Comparison of ENCODE assay signal across 17 cellular contexts in genomic region chr7:129497156-129497555, GRCh38. TPM values are rescaled to one million over a fixed set of nuclear protein-coding genes. Genes with fewer than 3 reads are reported as not detected.
DNase-seq lines count a peak whose midpoint lies in the region; ATAC-seq, FAIRE-seq and TF ChIP-seq lines count a peak whose summit lies in the region.
"Had no signal": no experiment of that assay in that cellular context is flagged by ENCODE, and none has a peak within 500 bp of the region (broad histone marks: within the 10 kb centered on the region; RNA-seq: fewer than 3 reads in every experiment).

No MANE protein-coding gene starts in this region.

- H3K4me3 ChIP-seq in right atrium auricular region (no peak overlapping the region), left ventricle myocardium inferior (no peak overlapping the region), K562 (no peak overlapping the region), OCI-LY7 (ENCODE audit: low read depth, low read length, poor library complexity, severe bottlenecking) (no peak overlapping the region)
- H3K4me3 ChIP-seq: Peyer's patch had no signal

- H4K20me1 ChIP-seq in K562 (replicated peaks; ENCODE audit: control insufficient read depth, insufficient read depth, low read length): no peaks in the 10 kb centered on the region
- no peaks in the 10 kb centered on the region for H4K20me1 ChIP-seq in OCI-LY7 (ENCODE audit: insufficient read depth, low read length)

- H2AFZ ChIP-seq in K562 (ENCODE audit: low read depth, low read length) (no peak overlapping the region), OCI-LY7 (ENCODE audit: low read length) (no peak overlapping the region)

- H3K9me3 ChIP-seq in right atrium auricular region (no peaks in the 10 kb centered on the region), left ventricle myocardium inferior (replicated peaks) (no peaks in the 10 kb centered on the region), K562 (replicated peaks; ENCODE audit: control insufficient read depth, insufficient read depth, low read depth, low read length) (no peaks in the 10 kb centered on the region), OCI-LY7 (ENCODE audit: low read length) (no peaks in the 10 kb centered on the region)
- H3K9me3 ChIP-seq: Peyer's patch had no signal

- TF ChIP-seq POLR2A in K562 (conservative IDR thresholded peaks at IDR 0.05): no peak

- TF ChIP-seq RAD21 in K562 (CRISPR knock-in tag; conservative IDR thresholded peaks at IDR 0.05 in 1 of 2, IDR thresholded peaks at IDR 0.05 in 1 of 2): no peak

- H3K27me3 ChIP-seq in right atrium auricular region: no peaks in the 10 kb centered on the region
- peaks cover 11% of the 10 kb centered on the region for H3K27me3 ChIP-seq in left ventricle myocardium inferior (ENCODE audit: low read depth)
- no peaks in the 10 kb centered on the region for H3K27me3 ChIP-seq in K562 (ENCODE audit: control insufficient read depth in 2 of 2, insufficient read depth in 2 of 2, low read length in 2 of 2)
- H3K27me3 ChIP-seq: Peyer's patch had no signal

- BruUV-seq in K562 (replicated peaks; lab: Mats Ljungman, UMichigan) (no TSS peak), OCI-LY7 (replicated peaks; lab: Mats Ljungman, UMichigan) (no TSS peak)

- H3K4me2 ChIP-seq in K562 (ENCODE audit: insufficient read depth, low read length) (no peak overlapping the region), OCI-LY7 (ENCODE audit: low read length) (no peak overlapping the region)

- H3K79me2 ChIP-seq in K562 (ENCODE audit: control insufficient read depth, insufficient read depth, low read length): no peaks in the 10 kb centered on the region
- no peaks in the 10 kb centered on the region for H3K79me2 ChIP-seq in OCI-LY7 (ENCODE audit: insufficient read depth, low read depth, low read length)

- WGBS in K562 (ENCODE audit: insufficient coverage, low coverage, missing lambda C conversion rate): 67% methylated on average over 4 of the region's 4 CpGs

- H3K36me3 Mint-ChIP-seq in natural killer cell treated with Interleukin-12 subunit alpha and Interleukin-12 subunit beta and Interleukin-15 and Interleukin-18, amount 100 ng/mL, for 72 hours: no peaks in the 10 kb centered on the region
- H3K36me3 Mint-ChIP-seq: CD8-positive, alpha-beta T cell had no signal

- in situ Hi-C loops in K562 (cut with MboI): no loop called here

- H3K36me3 ChIP-seq in right atrium auricular region (no peaks in the 10 kb centered on the region), left ventricle myocardium inferior (no peaks in the 10 kb centered on the region), K562 (ENCODE audit: control insufficient read depth, insufficient read depth, low read length) (peaks cover 2% of the 10 kb centered on the region; the same call in 1 of the 3 replicates), OCI-LY7 (ENCODE audit: insufficient read depth, low read length) (no peaks in the 10 kb centered on the region)
- H3K36me3 ChIP-seq: Peyer's patch had no signal

- no peaks in the 10 kb centered on the region for H3K9me3 Mint-ChIP-seq in natural killer cell treated with Interleukin-12 subunit alpha and Interleukin-12 subunit beta and Interleukin-15 and Interleukin-18, amount 100 ng/mL, for 72 hours
- H3K9me3 Mint-ChIP-seq: CD8-positive, alpha-beta T cell had no signal

- peaks cover 34 to 47% of the 10 kb centered on the region in 2 donors for H3K4me1 Mint-ChIP-seq in natural killer cell treated with Interleukin-12 subunit alpha and Interleukin-12 subunit beta and Interleukin-15 and Interleukin-18, amount 100 ng/mL, for 72 hours (ENCODE audit: low read depth in 2 of 2)

- H3K27me3 Mint-ChIP-seq in natural killer cell treated with Interleukin-12 subunit alpha and Interleukin-12 subunit beta and Interleukin-15 and Interleukin-18, amount 100 ng/mL, for 72 hours: no peaks in the 10 kb centered on the region
- H3K27me3 Mint-ChIP-seq: B cell had no signal

- no peak for TF ChIP-seq CTCF in right atrium auricular region (IDR thresholded peaks at IDR 0.05)
- TF ChIP-seq CTCF in left ventricle myocardium inferior (IDR thresholded peaks at IDR 0.05; ENCODE audit: borderline replicate concordance): no peak
- no peak for TF ChIP-seq CTCF in K562 (IDR thresholded peaks at IDR 0.05 in 2 of 3, conservative IDR thresholded peaks at IDR 0.05 in 1 of 3; ENCODE audit: insufficient read depth in 2 of 3, low read depth in 1 of 3, low read length in 3 of 3)
- TF ChIP-seq CTCF in OCI-LY7 (conservative IDR thresholded peaks at IDR 0.05; ENCODE audit: low read length): no peak

- H3K4me1 ChIP-seq in right atrium auricular region (peaks cover 0 to 4% of the 10 kb centered on the region in 2 donors), left ventricle myocardium inferior (no peaks in the 10 kb centered on the region), K562 (replicated peaks in 1 of 2; ENCODE audit: control insufficient read depth in 2 of 2, insufficient read depth in 2 of 2, low read length in 2 of 2) (peaks cover 0 to 3% of the 10 kb centered on the region in 2 experiments; a peak in 4 of 5 replicates), OCI-LY7 (ENCODE audit: insufficient read depth, low read length, poor library complexity, severe bottlenecking) (peaks cover 8% of the 10 kb centered on the region)
- H3K4me1 ChIP-seq: Peyer's patch had no signal

- no peak overlapping the region for H3K27ac ChIP-seq in right atrium auricular region
- no peak overlapping the region for H3K27ac ChIP-seq in left ventricle myocardium inferior (replicated peaks)
- H3K27ac ChIP-seq in K562 (ENCODE audit: extremely low read depth, low read depth, low read length): no peak overlapping the region
- no peak overlapping the region for H3K27ac ChIP-seq in OCI-LY7 (ENCODE audit: low read depth, low read length, poor library complexity, severe bottlenecking)
- H3K27ac ChIP-seq: Peyer's patch had no signal

- FAIRE-seq in K562 (lab: Jason Lieb, UNC): no peak
- FAIRE-seq: H54 had no signal

- no peaks in the 10 kb centered on the region for H3K9me2 ChIP-seq in OCI-LY7 (ENCODE audit: insufficient read depth, low read length)

- intact Hi-C loops in left ventricle myocardium inferior (cut with micrococcal nuclease): no loop called here
- intact Hi-C loops in K562 (cut with micrococcal nuclease): loop anchor here (10.0 kb wide), 1 partner anchor 518 kb away; no protein-coding TSS in a partner anchor
- intact Hi-C loops in OCI-LY7 (cut with micrococcal nuclease; ENCODE audit: unreplicated experiment): no loop called here

- ATAC-seq in K562: no peak
- no peak for ATAC-seq in natural killer cell treated with Interleukin-12 subunit alpha and Interleukin-12 subunit beta and Interleukin-15 and Interleukin-18, amount 100 ng/mL, for 72 hours
- ATAC-seq in HG02759 (IDR thresholded peaks at IDR 0.05; ENCODE audit: unreplicated experiment): no peak
- ATAC-seq: CD8-positive, alpha-beta T cell had no signal

- CTCF ChIA-PET in K562 (lab: Yijun Ruan, JAX; ENCODE audit: low intra/inter-chr PET ratio): no interaction called here
- CTCF ChIA-PET in OCI-LY7 (lab: Charles Lee; ENCODE audit: unreplicated experiment): no interaction called here

- H3K9ac ChIP-seq in K562 (ENCODE audit: insufficient read depth in 1 of 2, low read depth in 2 of 2, low read length in 2 of 2): peak overlapping the region in 1 of 2 experiments; percentile 53; a peak in 1 of 4 replicates

- H3K27ac Mint-ChIP-seq in natural killer cell treated with Interleukin-12 subunit alpha and Interleukin-12 subunit beta and Interleukin-15 and Interleukin-18, amount 100 ng/mL, for 72 hours: peak overlapping the region in 1 of 2 donors; percentile 2
- H3K27ac Mint-ChIP-seq: B cell; CD8-positive, alpha-beta T cell had no signal

- H3K9me1 ChIP-seq in K562 (ENCODE audit: control insufficient read depth, insufficient read depth, low read length): no peaks in the 10 kb centered on the region

- TF ChIP-seq EP300 in K562 (IDR thresholded peaks at IDR 0.05; ENCODE audit: low read length): no peak

- DNase-seq in right atrium auricular region (ENCODE audit: low spot score): peak; percentile 13
- no peak for DNase-seq in left ventricle myocardium inferior
- no peak for DNase-seq in K562 (ENCODE audit: extremely low read depth in 1 of 4, low spot score in 3 of 4)
- no peak for DNase-seq in natural killer cell treated with Interleukin-12 subunit alpha and Interleukin-12 subunit beta and Interleukin-15 and Interleukin-18, amount 100 ng/mL, for 72 hours (ENCODE audit: low spot score)
- DNase-seq in stimulated activated CD4-positive, alpha-beta T cell treated with anti-CD3 and anti-CD28 coated beads, Interleukin-4, amount 100 ng/mL, for 4 hours: no peak
- no peak for DNase-seq in OCI-LY7 (ENCODE audit: low spot score)
- DNase-seq: CD8-positive, alpha-beta T cell; GF-D8; Karpas-422; NCI-H1417; NCI-H1930; NCI-H510A treated with DMSO at 0.1 percent for 48 hours; Peyer's patch; Right ventricle myocardium superior had no signal

- peak overlapping the region; percentile 6 for H3K4me3 Mint-ChIP-seq in natural killer cell treated with Interleukin-12 subunit alpha and Interleukin-12 subunit beta and Interleukin-15 and Interleukin-18, amount 100 ng/mL, for 72 hours
- H3K4me3 Mint-ChIP-seq: B cell; CD8-positive, alpha-beta T cell had no signal

- POLR2A ChIA-PET in K562 (lab: Yijun Ruan, JAX): interaction anchor here (0.6 to 1.1 kb wide), 3 partner anchors 9 to 16 kb away, joined by 3 to 4 read pairs (median 3); no protein-coding TSS in a partner anchor
- POLR2A ChIA-PET in OCI-LY7 (lab: Charles Lee): no interaction called here

RNA-seq across cellular contexts. Expression of gene SMKR1, which starts 5.2 kb away (rescaled TPM):
- total RNA-seq in right atrium auricular region (not detected), left ventricle myocardium inferior (not detected), K562 (2014; rRNA removed) (0.37 TPM in 1 of 2 replicates, not detected in the other), K562 (2014; rRNA removed; fragmentation: Illumina TruSeq; extraction: Trizol) (1.1 and 1.4 TPM in 2 replicates), K562 (2015; rRNA removed; fragmentation: Illumina TruSeq; extraction: Trizol) (0.62 and 1.7 TPM in 2 replicates), K562 (2021) (0.58 and 1.5 TPM in 2 replicates), OCI-LY7 (2022) (not detected in 2 replicates)
- total RNA-seq in K562 (2011; cell fraction: chromatin; rRNA removed; ENCODE audit: low replicate concordance): 1.4 and 1.6 TPM in 2 replicates
- 1.4 TPM in 1 of 2 replicates, not detected in the other for total RNA-seq in K562 (2011; cell fraction: nucleolus; rRNA removed)
- 1.5 TPM in 1 of 2 replicates, not detected in the other for total RNA-seq in K562 (2011; cell fraction: nucleoplasm; rRNA removed)
- polyA plus RNA-seq in K562 (2011; rRNA removed) (1.3 and 1.5 TPM in 2 replicates), K562 (2014; fragmentation: Illumina TruSeq; extraction: Trizol) (1.4 and 1.5 TPM in 2 replicates), K562 (2014; fragmentation: Nextera tagmentation; extraction: Ambion mirVana) (under 1 TPM; 0.59 to 0.73 TPM), K562 (2014; rRNA removed) (1.8 TPM in 2 replicates)
- 0.13 and 0.94 TPM in 2 replicates for polyA plus RNA-seq in K562 (2011; cell fraction: cytosol; rRNA removed)
- 5.4 and 7.6 TPM in 2 replicates for polyA plus RNA-seq in K562 (2011; cell fraction: nucleus; rRNA removed)
- 1.9 and 2.1 TPM in 2 replicates for polyA plus RNA-seq in K562 (2012)
- polyA minus RNA-seq in K562 (2011; rRNA and poly(A)+ RNA removed): 1.5 TPM in 1 of 2 replicates, not detected in the other
- polyA minus RNA-seq in K562 (2011; cell fraction: cytosol; rRNA and poly(A)+ RNA removed): not detected in 2 replicates
- 0.78 TPM in 1 of 2 replicates, not detected in the other for polyA minus RNA-seq in K562 (2011; cell fraction: nucleus; rRNA and poly(A)+ RNA removed)
- 1 to 10 TPM; 2.1 to 3.6 TPM for total RNA-seq in natural killer cell treated with Interleukin-12 subunit alpha and Interleukin-12 subunit beta and Interleukin-15 and Interleukin-18, amount 100 ng/mL, for 72 hours
- total RNA-seq in OCI-LY7 (2014; rRNA removed; shearing (Covaris generic)): not detected in 2 replicates
- total RNA-seq: Right ventricle myocardium superior had no signal
